Comparison of ENCODE assay signal across 8 cellular contexts in genomic region chr17:48593126-48593829, GRCh38. TPM values are rescaled to one million over a fixed set of nuclear protein-coding genes. Genes with fewer than 3 reads are reported as not detected.
DNase-seq lines count a peak whose midpoint lies in the region; ATAC-seq, FAIRE-seq and TF ChIP-seq lines count a peak whose summit lies in the region.

Gene HOXB5 (minus strand): TSS chr17:48593779. CDS start chr17:48593682, 97 bp downstream.

- H3K27me3 Mint-ChIP-seq in activated naive CD4-positive, alpha-beta T cell treated with anti-CD3 and anti-CD28 coated beads for 36 hours (ENCODE audit: low read depth) = peaks cover 90% of the 10 kb centered on the region
- H3K27me3 Mint-ChIP-seq in activated CD4-positive, alpha-beta memory T cell treated with anti-CD3 and anti-CD28 coated beads, Interleukin-2, amount 10 ng/mL, durations not matched to agents 7 days and 5 days = peaks cover 86% of the 10 kb centered on the region

- H3K9ac ChIP-seq in kidney (ENCODE audit: low read length in 2 of 2) = peak within 1 kb of the TSS; percentile 45 to 78

- H3K4me3 Mint-ChIP-seq in activated naive CD4-positive, alpha-beta T cell treated with anti-CD3 and anti-CD28 coated beads for 36 hours = peak within 1 kb of the TSS; percentile 77
- peak within 1 kb of the TSS; percentile 71 for H3K4me3 Mint-ChIP-seq in activated CD4-positive, alpha-beta memory T cell treated with anti-CD3 and anti-CD28 coated beads, Interleukin-2, amount 10 ng/mL, durations not matched to agents 7 days and 5 days

- no peak for TF ChIP-seq CTCF in kidney (IDR thresholded peaks at IDR 0.05; ENCODE audit: borderline replicate concordance, extremely low read depth, insufficient read depth)

- H3K36me3 Mint-ChIP-seq in activated naive CD4-positive, alpha-beta T cell treated with anti-CD3 and anti-CD28 coated beads for 36 hours (ENCODE audit: low read depth) = no peaks in the 10 kb centered on the region
- H3K36me3 Mint-ChIP-seq in activated CD4-positive, alpha-beta memory T cell treated with anti-CD3 and anti-CD28 coated beads, Interleukin-2, amount 10 ng/mL, durations not matched to agents 7 days and 5 days (ENCODE audit: low read depth) = no peaks in the 10 kb centered on the region

- intact Hi-C loops in activated naive CD4-positive, alpha-beta T cell treated with anti-CD3 and anti-CD28 coated beads for 36 hours (cut with micrococcal nuclease) = loop anchor here (1.0 to 2.0 kb wide), 3 partner anchors 257 to 458 kb away; no protein-coding TSS in a partner anchor
- intact Hi-C loops in kidney (cut with DNase I) = loop anchor here (10.0 kb wide), 1 partner anchor 258 kb away; no protein-coding TSS in a partner anchor

- H3K9me3 ChIP-seq in kidney (ENCODE audit: control insufficient read depth in 1 of 2, low read length in 2 of 2) (no peaks in the 10 kb centered on the region), thymus (ENCODE audit: control insufficient read depth) (no peaks in the 10 kb centered on the region)

- peaks cover 95% of the 10 kb centered on the region for H3K27me3 ChIP-seq in thymus (ENCODE audit: control insufficient read depth, insufficient read depth)

- H3K9me3 Mint-ChIP-seq in activated naive CD4-positive, alpha-beta T cell treated with anti-CD3 and anti-CD28 coated beads for 36 hours = no peaks in the 10 kb centered on the region
- no peaks in the 10 kb centered on the region for H3K9me3 Mint-ChIP-seq in activated CD4-positive, alpha-beta memory T cell treated with anti-CD3 and anti-CD28 coated beads, Interleukin-2, amount 10 ng/mL, durations not matched to agents 7 days and 5 days

- H3K4me3 ChIP-seq in kidney (ENCODE audit: low read length in 2 of 2) (peak within 1 kb of the TSS; percentile 49 to 69), thymus (ENCODE audit: low read length) (peak within 1 kb of the TSS; percentile 19)

- H3K36me3 ChIP-seq in kidney (ENCODE audit: control insufficient read depth in 1 of 2, insufficient read depth in 2 of 2, low read length in 2 of 2) (peaks cover 0 to 12% of the 10 kb centered on the region in 2 donors), thymus (ENCODE audit: control insufficient read depth, insufficient read depth) (peaks cover 4% of the 10 kb centered on the region)

- CTCF ChIA-PET in activated naive CD4-positive, alpha-beta T cell treated with anti-CD3 and anti-CD28 coated beads for 36 hours (lab: Charles Lee) = interaction anchor here (0.5 to 3.8 kb wide), 50 partner anchors 14 to 567 kb away, joined by 3 to 40 read pairs (median 4); no protein-coding TSS in a partner anchor
- CTCF ChIA-PET in activated CD4-positive, alpha-beta memory T cell treated with anti-CD3 and anti-CD28 coated beads, Interleukin-2, amount 10 ng/mL, durations not matched to agents 7 days and 5 days (lab: Charles Lee) = interaction anchor here (0.6 to 5.8 kb wide), 60 partner anchors 10 to 568 kb away, joined by 3 to 62 read pairs (median 4); no protein-coding TSS in a partner anchor

- no peak for ATAC-seq in GM21717 (IDR thresholded peaks at IDR 0.05; ENCODE audit: unreplicated experiment)

- peak within 1 kb of the TSS; percentile 92 to 93 for H3K27ac ChIP-seq in kidney (ENCODE audit: low read depth in 2 of 2, low read length in 2 of 2)
- no peak within 1 kb of the TSS for H3K27ac ChIP-seq in thymus (ENCODE audit: low read depth)

- H3K4me1 ChIP-seq in kidney (ENCODE audit: control insufficient read depth in 1 of 2, insufficient read depth in 1 of 2, low read depth in 1 of 2, low read length in 2 of 2) (peaks cover 0 to 8% of the 10 kb centered on the region in 2 donors), thymus (ENCODE audit: control insufficient read depth, insufficient read depth, low read length) (no peaks in the 10 kb centered on the region)

- DNase-seq in activated naive CD4-positive, alpha-beta T cell treated with anti-CD3 and anti-CD28 coated beads for 36 hours = peak; percentile 43
- DNase-seq in activated naive CD4-positive, alpha-beta T cell treated with anti-CD3 and anti-CD28 coated beads, Interleukin-2, amount 50 U/mL, for 16 hours = no peak
- DNase-seq in activated CD4-positive, alpha-beta memory T cell treated with anti-CD3 and anti-CD28 coated beads, Interleukin-2, amount 10 ng/mL, durations not matched to agents 7 days and 5 days = peak; percentile 44
- DNase-seq in kidney (peak; percentile 79), SW480 (ENCODE audit: low spot score) (no peak), G401 (ENCODE audit: low spot score) (no peak)

- in situ Hi-C loops in G401 (cut with HindIII; ENCODE audit: low sequenced_read_pairs) = no loop called here

- FAIRE-seq in kidney (lab: Jason Lieb, UNC) = no peak

- peaks cover 34% of the 10 kb centered on the region for H3K4me1 Mint-ChIP-seq in activated naive CD4-positive, alpha-beta T cell treated with anti-CD3 and anti-CD28 coated beads for 36 hours (ENCODE audit: low read depth)
- H3K4me1 Mint-ChIP-seq in activated CD4-positive, alpha-beta memory T cell treated with anti-CD3 and anti-CD28 coated beads, Interleukin-2, amount 10 ng/mL, durations not matched to agents 7 days and 5 days = peaks cover 46% of the 10 kb centered on the region

- under 1% methylated on average over 50 of the region's 50 CpGs for WGBS in thymus

- POLR2A ChIA-PET in activated CD4-positive, alpha-beta memory T cell treated with anti-CD3 and anti-CD28 coated beads, Interleukin-2, amount 10 ng/mL, durations not matched to agents 7 days and 5 days (lab: Charles Lee) = interaction anchor here (0.5 to 2.0 kb wide), 13 partner anchors 8 to 458 kb away, joined by 3 to 7 read pairs (median 4); no protein-coding TSS in a partner anchor

- no peak within 1 kb of the TSS for H3K27ac Mint-ChIP-seq in activated naive CD4-positive, alpha-beta T cell treated with anti-CD3 and anti-CD28 coated beads for 36 hours
- no peak within 1 kb of the TSS for H3K27ac Mint-ChIP-seq in activated CD4-positive, alpha-beta memory T cell treated with anti-CD3 and anti-CD28 coated beads, Interleukin-2, amount 10 ng/mL, durations not matched to agents 7 days and 5 days

RNA-seq across cellular contexts. Expression of gene HOXB5, which starts in this region (rescaled TPM):
- total RNA-seq in activated naive CD4-positive, alpha-beta T cell treated with anti-CD3 and anti-CD28 coated beads for 36 hours = not detected
- under 1 TPM in 1 of 2 experiments, not detected in 1; 0.20 TPM for total RNA-seq in activated CD4-positive, alpha-beta memory T cell treated with anti-CD3 and anti-CD28 coated beads, Interleukin-2, amount 10 ng/mL, durations not matched to agents 7 days and 5 days
- 27.0 TPM for total RNA-seq in kidney
- polyA plus RNA-seq in kidney (ENCODE audit: insufficient read depth, low read depth, low replicate concordance) = 12.3 TPM
- 0.16 TPM for polyA plus RNA-seq in thymus
- total RNA-seq in G401 (2014; rRNA removed; shearing (Covaris generic)) = 1.7 TPM in 1 of 2 replicates, not detected in the other

Comparison
In these comparisons a context has a peak if more than half of its experiments do, and no peak if none do; other contexts are left out.
1. RNA of gene HOXB5 (total RNA-seq): 27.0 TPM in kidney (single experiment); 0.20 TPM in activated CD4-positive, alpha-beta memory T cell treated with anti-CD3 and anti-CD28 coated beads, Interleukin-2, amount 10 ng/mL, durations not matched to agents 7 days and 5 days, not detected in activated naive CD4-positive, alpha-beta T cell treated with anti-CD3 and anti-CD28 coated beads for 36 hours and 1.7 TPM in G401; every median in the first group is over 10 times any median in the second.
2. RNA of gene HOXB5 (polyA plus RNA-seq): 12.3 TPM in kidney (single experiment); 0.16 TPM in thymus (single experiment); every median in the first group is over 10 times any median in the second.
3. Peak in DNase-seq in activated naive CD4-positive, alpha-beta T cell treated with anti-CD3 and anti-CD28 coated beads for 36 hours; RNA of the gene not detected or under 1 TPM.
4. Peak in DNase-seq in activated CD4-positive, alpha-beta memory T cell treated with anti-CD3 and anti-CD28 coated beads, Interleukin-2, amount 10 ng/mL, durations not matched to agents 7 days and 5 days; RNA of the gene not detected or under 1 TPM.